In genomic region chr6:48311301-48311700, GRCh38 we compare ENCODE assay signal across 1 cellular context.
TF ChIP-seq lines count a peak whose summit lies in the region.

No MANE protein-coding gene starts in this region.

TF ChIP-seq in K562, 482 proteins besides CTCF, POLR2A, EP300 and RAD21:
- no peak for TF ChIP-seq ZBTB40 (IDR thresholded peaks at IDR 0.05)
- no peak for TF ChIP-seq ZBTB40 (CRISPR knock-in tag; IDR thresholded peaks at IDR 0.05)
- no peak for TF ChIP-seq NFIX (CRISPR knock-in tag; IDR thresholded peaks at IDR 0.05; ENCODE audit: low read depth)
- no peak for TF ChIP-seq POLR2G (IDR thresholded peaks at IDR 0.05; ENCODE audit: low read depth, low read length)
- no peak for TF ChIP-seq STAT5A (IDR thresholded peaks at IDR 0.05; ENCODE audit: borderline replicate concordance, low read length)
- TF ChIP-seq KHSRP (IDR thresholded peaks at IDR 0.05) = no peak
- no peak for TF ChIP-seq ARHGAP35 (IDR thresholded peaks at IDR 0.05; ENCODE audit: partially characterized antibody)
- TF ChIP-seq GTF3C2 (IDR thresholded peaks at IDR 0.05; ENCODE audit: borderline replicate concordance, extremely low read depth, insufficient read length) = no peak
- TF ChIP-seq MAFK (IDR thresholded peaks at IDR 0.05; ENCODE audit: low read length) = 0 out of 2 replicates have a peak, but pooled peaks have one; percentile 12
- no peak for TF ChIP-seq ARID3A (IDR thresholded peaks at IDR 0.05; ENCODE audit: borderline replicate concordance, low read depth, low read length)
- TF ChIP-seq MAFG (tag; conservative IDR thresholded peaks at IDR 0.05) = peak; percentile 69
- no peak for TF ChIP-seq MYNN (IDR thresholded peaks at IDR 0.05)
- TF ChIP-seq MYNN (CRISPR knock-in tag; IDR thresholded peaks at IDR 0.05) = no peak
- no peak for TF ChIP-seq ZNF23 (CRISPR knock-in tag; IDR thresholded peaks at IDR 0.05)
- TF ChIP-seq ZFP30 (CRISPR knock-in tag; IDR thresholded peaks at IDR 0.05; ENCODE audit: borderline replicate concordance) = no peak
- peak; percentile 24; the same call in 1 of the 2 replicates for TF ChIP-seq MAFF (IDR thresholded peaks at IDR 0.05; ENCODE audit: low read length)
- TF ChIP-seq ZNF316 (IDR thresholded peaks at IDR 0.05) = peak; percentile 53
- no peak for TF ChIP-seq ASH1L (IDR thresholded peaks at IDR 0.05; ENCODE audit: borderline replicate concordance, low read depth, partially characterized antibody)
- TF ChIP-seq ZC3H11A (IDR thresholded peaks at IDR 0.05; ENCODE audit: low read depth, low read length) = no peak
